15 cellular contexts compared by ENCODE assay signal in the genomic region with DNA sequence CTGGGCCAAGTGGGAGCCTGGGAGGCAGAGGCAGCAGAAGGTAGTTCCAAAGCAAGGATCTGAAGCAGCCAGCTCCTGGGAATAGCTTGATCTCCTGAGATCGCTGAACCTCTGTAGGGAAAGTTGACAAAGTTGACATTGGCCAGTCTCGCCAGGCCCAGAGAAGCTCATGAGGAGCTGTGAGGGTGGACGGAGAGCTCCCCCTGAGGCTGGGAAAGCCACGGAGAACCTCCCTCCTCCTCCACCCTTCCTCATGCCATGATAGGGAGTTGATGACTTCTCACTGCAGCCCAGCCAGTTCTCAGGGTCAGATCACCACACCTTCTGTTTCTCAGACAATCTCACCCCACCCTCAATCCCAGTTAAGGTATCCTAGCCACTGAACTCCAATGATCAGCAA. TPM values are rescaled to one million over a fixed set of nuclear protein-coding genes. Genes with fewer than 3 reads are reported as not detected.
A peak's percentile ranks its signal among the peaks of the same experiment; 100 is the strongest.
DNase-seq lines count a peak whose midpoint lies in the region; ATAC-seq and TF ChIP-seq lines count a peak whose summit lies in the region.
"Had no signal": no experiment of that assay in that cellular context is flagged by ENCODE, and none has a peak within 500 bp of the region (broad histone marks: within the 10 kb centered on the region; RNA-seq: fewer than 3 reads in every experiment).

No MANE protein-coding gene starts in this region.

- H3K9me3 ChIP-seq in SJCRH30 (replicated peaks) (no peaks in the 10 kb centered on the region), endodermal cell (ENCODE audit: control insufficient read depth, low read length) (no peaks in the 10 kb centered on the region)
- H3K9me3 ChIP-seq: BLaER1 treated with 17β-estradiol and CSF1 and Interleukin-3, amounts not matched to agents 10 nM and 100 nM had no signal

- TF ChIP-seq CTCF in GM23338 (conservative IDR thresholded peaks at IDR 0.05; ENCODE audit: low read depth in 2 of 2): peak in 1 of 2 experiments; percentile 29; a peak in 2 of 4 replicates
- TF ChIP-seq CTCF in endodermal cell (conservative IDR thresholded peaks at IDR 0.05): peak; percentile 15
- TF ChIP-seq CTCF in fibroblast of villous mesenchyme (IDR thresholded peaks at IDR 0.05; ENCODE audit: insufficient read depth, low read depth, low read length): no peak

- H3K27me3 Mint-ChIP-seq in GM23338 (ENCODE audit: insufficient read depth, low read depth, poor library complexity) (peaks cover 6% of the 10 kb centered on the region), endodermal cell (ENCODE audit: insufficient read depth) (no peaks in the 10 kb centered on the region)
- H3K27me3 Mint-ChIP-seq: CD4-positive, CD25-positive, alpha-beta regulatory T cell had no signal

- H2AFZ ChIP-seq in GM23338: no peak overlapping the region

- H3K36me3 ChIP-seq in GM23338 (ENCODE audit: insufficient read depth): no peaks in the 10 kb centered on the region
- no peaks in the 10 kb centered on the region for H3K36me3 ChIP-seq in SJCRH30
- no peaks in the 10 kb centered on the region for H3K36me3 ChIP-seq in endodermal cell (ENCODE audit: control insufficient read depth, insufficient read depth, low read length)

- H3K4me3 Mint-ChIP-seq in GM23338 (no peak overlapping the region), endodermal cell (no peak overlapping the region)
- H3K4me3 Mint-ChIP-seq: CD4-positive, CD25-positive, alpha-beta regulatory T cell had no signal

- no peak overlapping the region for H3K4me2 ChIP-seq in GM23338
- H3K4me2 ChIP-seq: BLaER1 treated with 17β-estradiol and CSF1 and Interleukin-3, amounts not matched to agents 10 nM and 100 nM had no signal

- H3K27me3 ChIP-seq in GM23338 (ENCODE audit: insufficient read depth) (no peaks in the 10 kb centered on the region), SJCRH30 (no peaks in the 10 kb centered on the region), endodermal cell (ENCODE audit: control insufficient read depth, insufficient read depth, low read length, poor library complexity, severe bottlenecking) (no peaks in the 10 kb centered on the region)
- H3K27me3 ChIP-seq: BLaER1 treated with 17β-estradiol and CSF1 and Interleukin-3, amounts not matched to agents 10 nM and 100 nM had no signal

- H3K4me1 Mint-ChIP-seq in GM23338 (peaks cover 2% of the 10 kb centered on the region; the same call in 1 of the 3 replicates), endodermal cell (peaks cover 14% of the 10 kb centered on the region)
- H3K4me1 Mint-ChIP-seq: CD4-positive, CD25-positive, alpha-beta regulatory T cell had no signal

- no peaks in the 10 kb centered on the region for H3K79me2 ChIP-seq in GM23338 (replicated peaks; ENCODE audit: insufficient read depth)

- H3K9ac ChIP-seq in endodermal cell (ENCODE audit: extremely low read depth, low read length, poor library complexity, severe bottlenecking): no peak overlapping the region
- H3K9ac ChIP-seq: BLaER1 treated with 17β-estradiol and CSF1 and Interleukin-3, amounts not matched to agents 10 nM and 100 nM had no signal

- peak overlapping the region; percentile 68 for H3K27ac Mint-ChIP-seq in GM23338
- no peak overlapping the region for H3K27ac Mint-ChIP-seq in endodermal cell
- H3K27ac Mint-ChIP-seq: CD4-positive, CD25-positive, alpha-beta regulatory T cell had no signal

- H3K9me3 Mint-ChIP-seq in GM23338 (no peaks in the 10 kb centered on the region), endodermal cell (no peaks in the 10 kb centered on the region)
- H3K9me3 Mint-ChIP-seq: CD4-positive, CD25-positive, alpha-beta regulatory T cell had no signal

- ATAC-seq in GM23338 (peak; percentile 56; the same call in 2 of the 3 replicates), HG03025 (IDR thresholded peaks at IDR 0.05; ENCODE audit: low FRiP score, unreplicated experiment) (no peak), GM19397 (IDR thresholded peaks at IDR 0.05; ENCODE audit: unreplicated experiment) (no peak)
- ATAC-seq: GM12878 had no signal

- DNase-seq in GM23338 (ENCODE audit: low spot score) (peak; percentile 22), SJCRH30 (peak; percentile 6 to 44), endodermal cell (peak; percentile 56), fibroblast of villous mesenchyme (ENCODE audit: low read depth) (peak; percentile 32), retina (no peak)
- no peak for DNase-seq in activated CD4-positive, alpha-beta T cell treated with anti-CD3 and anti-CD28 coated beads for 4 hours
- DNase-seq: ACHN; CD4-positive, CD25-positive, alpha-beta regulatory T cell; DMS53 had no signal

- no peaks in the 10 kb centered on the region for H3F3A ChIP-seq in GM23338 (replicated peaks; ENCODE audit: low read depth)

- H3K9me2 ChIP-seq in GM23338 (ENCODE audit: insufficient read depth): peaks cover 6% of the 10 kb centered on the region; the same call in 1 of the 2 replicates

- H4K20me1 ChIP-seq in GM23338 (replicated peaks; ENCODE audit: insufficient read depth): no peaks in the 10 kb centered on the region; the same call in 1 of the 2 replicates
- H4K20me1 ChIP-seq: BLaER1 treated with 17β-estradiol and CSF1 and Interleukin-3, amounts not matched to agents 10 nM and 100 nM had no signal

- H3K4me3 ChIP-seq in GM23338: no peak overlapping the region
- no peak overlapping the region for H3K4me3 ChIP-seq in SJCRH30
- no peak overlapping the region for H3K4me3 ChIP-seq in endodermal cell (ENCODE audit: low read length)
- no peak overlapping the region for H3K4me3 ChIP-seq in fibroblast of villous mesenchyme (ENCODE audit: low read depth, low read length)
- H3K4me3 ChIP-seq: BLaER1 treated with 17β-estradiol and CSF1 and Interleukin-3, amounts not matched to agents 10 nM and 100 nM; GM12878 had no signal

- no peak overlapping the region for H3K27ac ChIP-seq in GM23338 (ENCODE audit: low read depth)
- no peak overlapping the region for H3K27ac ChIP-seq in SJCRH30
- H3K27ac ChIP-seq in endodermal cell (ENCODE audit: low read depth, low read length): no peak overlapping the region
- H3K27ac ChIP-seq: BLaER1 treated with 17β-estradiol and CSF1 and Interleukin-3, amounts not matched to agents 10 nM and 100 nM had no signal

- H3K4me1 ChIP-seq in GM23338 (ENCODE audit: insufficient read depth): peaks cover 3% of the 10 kb centered on the region; the same call in 1 of the 2 replicates
- peaks cover 3% of the 10 kb centered on the region; the same call in 1 of the 2 replicates for H3K4me1 ChIP-seq in SJCRH30
- no peaks in the 10 kb centered on the region for H3K4me1 ChIP-seq in endodermal cell (ENCODE audit: control insufficient read depth, insufficient read depth, low read length)

- H3K36me3 Mint-ChIP-seq in GM23338 (ENCODE audit: low read depth): no peaks in the 10 kb centered on the region
- peaks cover 6% of the 10 kb centered on the region for H3K36me3 Mint-ChIP-seq in endodermal cell (ENCODE audit: low read depth)
- H3K36me3 Mint-ChIP-seq: CD4-positive, CD25-positive, alpha-beta regulatory T cell had no signal

- 90% methylated on average over 4 of the region's 4 CpGs; no CpG with 5 or more reads in 1 of the 2 experiments for WGBS in endodermal cell (ENCODE audit: insufficient coverage in 1 of 2, insufficient read length in 1 of 2), 2 experiments

TF ChIP-seq in GM23338, 12 proteins besides CTCF, POLR2A, EP300 and RAD21 (continues in another document):
- TF ChIP-seq ZNF114 (CRISPR knock-in tag; IDR thresholded peaks at IDR 0.05): no peak
- no peak for TF ChIP-seq EZH2phosphoT487 (IDR thresholded peaks at IDR 0.05; ENCODE audit: unreplicated experiment)
- TF ChIP-seq POLR2AphosphoS5 (IDR thresholded peaks at IDR 0.05; ENCODE audit: low read depth): no peak
- TF ChIP-seq JUNB (IDR thresholded peaks at IDR 0.05; ENCODE audit: unreplicated experiment): no peak
- no peak for TF ChIP-seq EZH2 (IDR thresholded peaks at IDR 0.05; ENCODE audit: low read depth, unreplicated experiment)
- no peak for TF ChIP-seq NANOG (IDR thresholded peaks at IDR 0.05; ENCODE audit: borderline replicate concordance)
- TF ChIP-seq, protein P1, sequence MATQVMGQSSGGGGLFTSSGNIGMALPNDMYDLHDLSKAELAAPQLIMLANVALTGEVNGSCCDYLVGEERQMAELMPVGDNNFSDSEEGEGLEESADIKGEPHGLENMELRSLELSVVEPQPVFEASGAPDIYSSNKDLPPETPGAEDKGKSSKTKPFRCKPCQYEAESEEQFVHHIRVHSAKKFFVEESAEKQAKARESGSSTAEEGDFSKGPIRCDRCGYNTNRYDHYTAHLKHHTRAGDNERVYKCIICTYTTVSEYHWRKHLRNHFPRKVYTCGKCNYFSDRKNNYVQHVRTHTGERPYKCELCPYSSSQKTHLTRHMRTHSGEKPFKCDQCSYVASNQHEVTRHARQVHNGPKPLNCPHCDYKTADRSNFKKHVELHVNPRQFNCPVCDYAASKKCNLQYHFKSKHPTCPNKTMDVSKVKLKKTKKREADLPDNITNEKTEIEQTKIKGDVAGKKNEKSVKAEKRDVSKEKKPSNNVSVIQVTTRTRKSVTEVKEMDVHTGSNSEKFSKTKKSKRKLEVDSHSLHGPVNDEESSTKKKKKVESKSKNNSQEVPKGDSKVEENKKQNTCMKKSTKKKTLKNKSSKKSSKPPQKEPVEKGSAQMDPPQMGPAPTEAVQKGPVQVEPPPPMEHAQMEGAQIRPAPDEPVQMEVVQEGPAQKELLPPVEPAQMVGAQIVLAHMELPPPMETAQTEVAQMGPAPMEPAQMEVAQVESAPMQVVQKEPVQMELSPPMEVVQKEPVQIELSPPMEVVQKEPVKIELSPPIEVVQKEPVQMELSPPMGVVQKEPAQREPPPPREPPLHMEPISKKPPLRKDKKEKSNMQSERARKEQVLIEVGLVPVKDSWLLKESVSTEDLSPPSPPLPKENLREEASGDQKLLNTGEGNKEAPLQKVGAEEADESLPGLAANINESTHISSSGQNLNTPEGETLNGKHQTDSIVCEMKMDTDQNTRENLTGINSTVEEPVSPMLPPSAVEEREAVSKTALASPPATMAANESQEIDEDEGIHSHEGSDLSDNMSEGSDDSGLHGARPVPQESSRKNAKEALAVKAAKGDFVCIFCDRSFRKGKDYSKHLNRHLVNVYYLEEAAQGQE (IDR thresholded peaks at IDR 0.05; ENCODE audit: unreplicated experiment): no peak

RNA-seq across cellular contexts. Expression of a gene that starts 30.4 kb away (rescaled TPM):
- total RNA-seq in GM23338 (2014; rRNA removed; shearing (Covaris generic)): not detected in 2 replicates
- polyA plus RNA-seq in GM23338 (2016; fragmentation: Nextera tagmentation; extraction: Ambion mirVana): 0.38 and 0.60 TPM in 2 replicates
- not detected in 2 replicates for total RNA-seq in SJCRH30 (2014; rRNA removed; shearing (Covaris generic))
- total RNA-seq in endodermal cell: 1 to 10 TPM; 1.2 to 2.0 TPM
- polyA plus RNA-seq in endodermal cell (2013, experiment 1 of 2): 0.18 TPM
- polyA plus RNA-seq in endodermal cell (2013, experiment 2 of 2): 0.29 TPM
- not detected in 2 replicates for total RNA-seq in fibroblast of villous mesenchyme
- total RNA-seq: A172; CD4-positive, CD25-positive, alpha-beta regulatory T cell; H4 had no signal
- polyA plus RNA-seq: CD4-positive, CD25-positive, alpha-beta regulatory T cell had no signal

Comparison
In these comparisons a context has a peak if more than half of its experiments do, and no peak if none do; other contexts are left out.
1. DNase-seq: peak in GM23338 (single experiment), SJCRH30 (2 of 2), endodermal cell (single experiment) and fibroblast of villous mesenchyme (single experiment); none in retina (single experiment) and activated CD4-positive, alpha-beta T cell treated with anti-CD3 and anti-CD28 coated beads for 4 hours (0 of 2).